In the genomic region with DNA sequence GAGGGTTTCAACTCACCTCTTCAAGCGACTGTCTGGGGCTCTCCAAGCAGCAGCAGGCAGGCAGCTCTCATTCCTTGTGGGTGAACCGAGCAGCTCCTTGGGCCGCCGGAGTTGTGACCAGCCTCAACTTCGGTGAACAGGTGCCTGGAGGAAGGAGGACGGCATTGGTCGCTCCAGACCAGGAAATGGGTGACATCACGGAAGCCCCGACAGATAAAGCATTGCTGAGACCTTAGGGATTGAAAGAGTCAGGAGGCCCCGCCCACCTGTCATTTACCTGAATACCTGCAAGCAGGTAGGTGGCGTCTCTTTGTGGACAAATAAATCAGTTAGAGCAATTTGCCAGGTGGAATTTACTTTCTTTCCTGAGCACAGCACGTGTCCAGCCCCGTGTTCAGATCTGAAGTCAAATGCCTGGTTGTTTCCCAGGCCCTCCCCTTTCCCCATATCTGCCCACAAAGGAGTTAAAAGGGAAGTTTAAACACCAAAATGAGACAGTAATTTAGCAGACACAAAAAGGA, we compare ENCODE assay signal across 10 cellular contexts. TPM values are rescaled to one million over a fixed set of nuclear protein-coding genes. Genes with fewer than 3 reads are reported as not detected.
A peak's percentile ranks its signal among the peaks of the same experiment; 100 is the strongest.
DNase-seq lines count a peak whose midpoint lies in the region; ATAC-seq and TF ChIP-seq lines count a peak whose summit lies in the region.
"Had no signal": no experiment of that assay in that cellular context is flagged by ENCODE, and none has a peak within 500 bp of the region (broad histone marks: within the 10 kb centered on the region; RNA-seq: fewer than 3 reads in every experiment).

Gene LNX1 (minus strand): TSS at position 115 of the 521 bp plus-strand sequence. CDS start 17,484 bp downstream, outside the sequence.

- peak within 1 kb of the TSS; percentile 32 for H3K4me3 ChIP-seq in colonic mucosa
- peak within 1 kb of the TSS; percentile 58 to 84 for H3K4me3 ChIP-seq in mucosa of rectum (ENCODE audit: low read length in 2 of 2)
- peak within 1 kb of the TSS in 1 of 8 donors; percentile 10 for H3K4me3 ChIP-seq in spleen
- H3K4me3 ChIP-seq: GM12878 had no signal

- H3K27me3 Mint-ChIP-seq in Calu3 (ENCODE audit: unreplicated experiment) = no peaks in the 10 kb centered on the region
- peaks cover 28% of the 10 kb centered on the region for H3K27me3 Mint-ChIP-seq in activated CD4-positive, alpha-beta T cell treated with anti-CD3 and anti-CD28 coated beads, Interleukin-2, amount 10 ng/mL, durations not matched to agents 24 days and 14 days

- H3K36me3 ChIP-seq in colonic mucosa (no peaks in the 10 kb centered on the region), mucosa of rectum (ENCODE audit: control insufficient read depth in 2 of 2, insufficient read depth in 2 of 2, low read length in 2 of 2) (no peaks in the 10 kb centered on the region), spleen (no peaks in the 10 kb centered on the region)

- intact Hi-C loops in Calu3 (cut with micrococcal nuclease; ENCODE audit: unreplicated experiment) (loop anchor here (5.0 kb wide), 3 partner anchors 61 to 214 kb away; partner anchors contain the start of gene FIP1L1), colonic mucosa (cut with DNase I) (no loop called here), spleen (cut with DNase I; ENCODE audit: low total_unique reads) (no loop called here)
- intact Hi-C loops in activated CD4-positive, alpha-beta T cell treated with anti-CD3 and anti-CD28 coated beads, Interleukin-2, amount 10 ng/mL, durations not matched to agents 24 days and 14 days (cut with micrococcal nuclease) = no loop called here

- WGBS in spleen, 5 donors = 28 to 50% (median 39%) methylated on average over 13 of the region's 13 CpGs

- H3K9ac ChIP-seq in colonic mucosa (ENCODE audit: low read depth in 2 of 2, low read length in 2 of 2) = peak within 1 kb of the TSS in 1 of 2 donors; percentile 84
- H3K9ac ChIP-seq in mucosa of rectum (ENCODE audit: low read depth in 1 of 2, low read length in 2 of 2) = peak within 1 kb of the TSS; percentile 57 to 72

- peak within 1 kb of the TSS; percentile 73 for H3K27ac Mint-ChIP-seq in Calu3 (ENCODE audit: unreplicated experiment)
- no peak within 1 kb of the TSS for H3K27ac Mint-ChIP-seq in activated CD4-positive, alpha-beta T cell treated with anti-CD3 and anti-CD28 coated beads, Interleukin-2, amount 10 ng/mL, durations not matched to agents 24 days and 14 days

- BruUV-seq in Calu3 (replicated peaks; lab: Mats Ljungman, UMichigan) = no TSS peak

- H3K9me3 ChIP-seq in colonic mucosa = no peaks in the 10 kb centered on the region
- H3K9me3 ChIP-seq in mucosa of rectum (ENCODE audit: control insufficient read depth in 2 of 2, low read length in 2 of 2) = no peaks in the 10 kb centered on the region
- no peaks in the 10 kb centered on the region for H3K9me3 ChIP-seq in spleen

- peaks cover 21% of the 10 kb centered on the region for H3K36me3 Mint-ChIP-seq in Calu3 (ENCODE audit: insufficient read depth, unreplicated experiment)
- no peaks in the 10 kb centered on the region for H3K36me3 Mint-ChIP-seq in activated CD4-positive, alpha-beta T cell treated with anti-CD3 and anti-CD28 coated beads, Interleukin-2, amount 10 ng/mL, durations not matched to agents 24 days and 14 days (ENCODE audit: low read depth)

- peak within 1 kb of the TSS; percentile 72 for H3K4me3 Mint-ChIP-seq in Calu3 (ENCODE audit: low read depth, unreplicated experiment)
- no peak within 1 kb of the TSS for H3K4me3 Mint-ChIP-seq in activated CD4-positive, alpha-beta T cell treated with anti-CD3 and anti-CD28 coated beads, Interleukin-2, amount 10 ng/mL, durations not matched to agents 24 days and 14 days

- no peaks in the 10 kb centered on the region for H3K9me3 Mint-ChIP-seq in Calu3 (ENCODE audit: low read depth, unreplicated experiment)
- H3K9me3 Mint-ChIP-seq in activated CD4-positive, alpha-beta T cell treated with anti-CD3 and anti-CD28 coated beads, Interleukin-2, amount 10 ng/mL, durations not matched to agents 24 days and 14 days = no peaks in the 10 kb centered on the region

- ATAC-seq in HG03175 (IDR thresholded peaks at IDR 0.05; ENCODE audit: unreplicated experiment) (no peak), GM18870 (IDR thresholded peaks at IDR 0.05; ENCODE audit: unreplicated experiment) (no peak)
- ATAC-seq: GM12878, SK-N-SH treated with all-trans-retinoic acid at 6 μM for 48 hours had no signal

- CTCF ChIA-PET in Calu3 (lab: Charles Lee) = interaction anchor here (0.6 kb wide), 1 partner anchor 60 kb away, joined by 3 read pairs; no protein-coding TSS in a partner anchor

- TF ChIP-seq CTCF in Calu3 (IDR thresholded peaks at IDR 0.05; ENCODE audit: unreplicated experiment) (no peak), colonic mucosa (IDR thresholded peaks at IDR 0.05) (no peak), spleen (IDR thresholded peaks at IDR 0.05 in 8 of 11, conservative IDR thresholded peaks at IDR 0.05 in 3 of 11) (no peak)

- H3K4me1 ChIP-seq in colonic mucosa (no peaks in the 10 kb centered on the region), mucosa of rectum (ENCODE audit: control insufficient read depth in 2 of 2, insufficient read depth in 2 of 2, low read length in 2 of 2) (peaks cover 12 to 46% of the 10 kb centered on the region in 2 donors), spleen (peaks cover 0 to 20% (median 5%) of the 10 kb centered on the region in 6 donors)

- DNase-seq in Calu3 (peak; percentile 88), NCI-H1048 (lab: John Stamatoyannopoulos, UW) (peak; percentile 84), colonic mucosa (peak; percentile 97), spleen (no peak)
- no peak for DNase-seq in activated CD4-positive, alpha-beta T cell treated with anti-CD3 and anti-CD28 coated beads, Interleukin-2, amount 10 ng/mL, durations not matched to agents 24 days and 14 days

- H3K27ac ChIP-seq in colonic mucosa (peak within 1 kb of the TSS; percentile 88), mucosa of rectum (ENCODE audit: low read depth in 2 of 2, low read length in 2 of 2) (peak within 1 kb of the TSS; percentile 83 to 84), spleen (no peak within 1 kb of the TSS)

- peaks cover 52% of the 10 kb centered on the region for H3K4me1 Mint-ChIP-seq in Calu3 (ENCODE audit: low read depth, unreplicated experiment)
- no peaks in the 10 kb centered on the region for H3K4me1 Mint-ChIP-seq in activated CD4-positive, alpha-beta T cell treated with anti-CD3 and anti-CD28 coated beads, Interleukin-2, amount 10 ng/mL, durations not matched to agents 24 days and 14 days

- TF ChIP-seq POLR2A in spleen (IDR thresholded peaks at IDR 0.05) = no peak

- H3K27me3 ChIP-seq in colonic mucosa = no peaks in the 10 kb centered on the region
- no peaks in the 10 kb centered on the region for H3K27me3 ChIP-seq in mucosa of rectum (ENCODE audit: control insufficient read depth in 2 of 2, insufficient read depth in 2 of 2, low read length in 2 of 2)
- H3K27me3 ChIP-seq in spleen (replicated peaks in 1 of 7) = peaks cover 0 to 24% (median 0%) of the 10 kb centered on the region in 7 donors

RNA-seq across cellular contexts. Expression of gene LNX1, which starts in this region (rescaled TPM):
- total RNA-seq in Calu3 (2022) (4.2 and 4.3 TPM in 2 replicates), colonic mucosa (10 to 100 TPM in 1 of 2 donors, 1 to 10 TPM in 1; 9.7 to 25.0 TPM), spleen (under 1 TPM in 3 of 7 donors, not detected in 4; 0.09 to 0.20 (median 0.17) TPM)
- not detected in 2 replicates for total RNA-seq in activated CD4-positive, alpha-beta T cell treated with anti-CD3 and anti-CD28 coated beads, Interleukin-2, amount 10 ng/mL, durations not matched to agents 24 days and 14 days
- polyA plus RNA-seq in spleen = under 1 TPM in 2 of 3 donors, not detected in 1; 0.08 to 0.13 TPM

Comparison
In these comparisons a context has a peak if more than half of its experiments do, and no peak if none do; other contexts are left out.
1. DNase-seq: peak in Calu3 (single experiment), NCI-H1048 (single experiment) and colonic mucosa (single experiment); none in activated CD4-positive, alpha-beta T cell treated with anti-CD3 and anti-CD28 coated beads, Interleukin-2, amount 10 ng/mL, durations not matched to agents 24 days and 14 days (single experiment) and spleen (single experiment).
2. H3K27ac ChIP-seq: peak in colonic mucosa (single experiment) and mucosa of rectum (2 of 2); none in spleen (0 of 8).